ENCODE assay signal across 1 cellular context in genomic region chr12:122947352-122947792, GRCh38.
TF ChIP-seq lines count a peak whose summit lies in the region.

No MANE protein-coding gene starts in this region.

TF ChIP-seq in GM23338, 12 proteins besides CTCF, POLR2A, EP300 and RAD21 (continued from another document):
- TF ChIP-seq ZNF462 (CRISPR knock-in tag; IDR thresholded peaks at IDR 0.05) (no peak), EZH2 (IDR thresholded peaks at IDR 0.05; ENCODE audit: low read depth, unreplicated experiment) (no peak)
